ENCODE assay signal across 17 cellular contexts in the genomic region with DNA sequence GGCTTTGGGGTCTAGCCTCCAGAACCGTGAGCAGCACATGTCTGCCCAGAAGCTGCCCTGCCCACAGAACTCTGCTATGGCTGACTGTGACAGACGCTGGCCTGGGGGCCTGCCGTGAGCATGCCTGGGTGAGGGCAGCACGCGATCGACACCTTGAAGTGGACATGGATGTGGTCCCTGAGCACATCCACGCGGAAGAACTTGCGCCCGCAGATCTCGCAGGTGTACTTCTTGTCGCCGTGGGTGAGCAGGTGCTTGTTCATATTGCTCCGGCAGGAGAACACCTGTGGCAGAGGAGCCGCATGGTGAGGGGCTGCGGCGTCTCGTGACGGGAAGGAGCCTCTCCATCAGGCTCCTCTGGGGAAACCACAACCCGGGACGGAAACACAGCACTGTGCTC. TPM values are rescaled to one million over a fixed set of nuclear protein-coding genes. Genes with fewer than 3 reads are reported as not detected.
"Had no signal": no experiment of that assay in that cellular context is flagged by ENCODE, and none has a peak within 500 bp of the region (broad histone marks: within the 10 kb centered on the region; RNA-seq: fewer than 3 reads in every experiment).

No MANE protein-coding gene starts in this region.

- H3K4me2 ChIP-seq: hepatocyte, neural progenitor cell had no signal

- H3K9me3 ChIP-seq: esophagus squamous epithelium, pancreas, vagina had no signal

- H3K4me3 ChIP-seq: esophagus squamous epithelium, hepatocyte, neural progenitor cell, pancreas, vagina had no signal

- H3K27me3 ChIP-seq: brain microvascular endothelial cell, esophagus squamous epithelium, hepatocyte, neural progenitor cell, pancreas, vagina had no signal

- H3K9ac ChIP-seq: neural progenitor cell had no signal

- ATAC-seq: pancreas had no signal

- DNase-seq: activated CD4-positive, alpha-beta T cell treated with anti-CD3 and anti-CD28 coated beads, Interleukin-2, amount 50 U/mL, for 1 hour; activated CD8-positive, alpha-beta memory T cell treated with anti-CD3 and anti-CD28 coated beads for 24 hours; activated naive CD8-positive, alpha-beta T cell treated with anti-CD3 and anti-CD28 coated beads for 36 hours; anterior cingulate cortex; brain microvascular endothelial cell; cortex of kidney; effector CD4-positive, alpha-beta T cell; esophagus squamous epithelium; islet precursor cell; naive B cell; pancreas; stimulated activated CD4-positive, alpha-beta T cell treated with anti-CD3 and anti-CD28 coated beads, Interleukin-12 subunit alpha, Interleukin-12 subunit beta, amount 100 ng/mL, for 4 hours; stimulated activated CD4-positive, alpha-beta T cell treated with anti-CD3 and anti-CD28 coated beads, Interleukin-2, amount 100 ng/mL, for 24 hours had no signal

- H3K36me3 ChIP-seq: neural progenitor cell, pancreas had no signal

- H3K27ac ChIP-seq: brain microvascular endothelial cell, esophagus squamous epithelium, hepatocyte, neural progenitor cell, pancreas, vagina had no signal

- H2AFZ ChIP-seq: hepatocyte, neural progenitor cell had no signal

- H3K4me1 ChIP-seq: esophagus squamous epithelium, neural progenitor cell, pancreas, vagina had no signal

RNA-seq across cellular contexts. Expression of gene RIPK4, which starts 56.3 kb away (rescaled TPM):
- total RNA-seq: fibroblast of villous mesenchyme had no signal
